In the genomic region with DNA sequence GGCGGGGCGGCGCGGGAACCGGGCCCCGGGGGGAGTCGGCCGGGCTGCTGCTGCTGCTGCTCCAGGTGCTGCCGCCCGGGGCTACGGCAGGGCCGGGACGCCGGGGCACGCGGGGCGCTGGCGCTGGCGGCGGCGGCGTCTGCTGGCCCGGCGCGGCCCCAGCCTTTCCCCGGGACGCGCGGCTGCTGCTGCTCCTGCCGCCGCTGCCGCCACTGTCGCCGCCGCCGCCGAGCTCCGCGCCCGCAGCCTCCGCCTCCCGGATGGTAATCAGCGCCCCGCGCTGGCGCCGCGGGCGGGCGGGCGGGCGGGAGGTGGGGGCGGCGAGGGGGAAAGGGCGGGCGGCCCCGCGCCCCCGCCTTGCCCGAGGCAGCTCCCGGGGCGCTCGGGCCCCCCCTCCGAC, we compare ENCODE assay signal across 8 cellular contexts. TPM values are rescaled to one million over a fixed set of nuclear protein-coding genes. Genes with fewer than 3 reads are reported as not detected.
DNase-seq lines count a peak whose midpoint lies in the region; ATAC-seq, FAIRE-seq and TF ChIP-seq lines count a peak whose summit lies in the region.

No MANE protein-coding gene starts in this region.

- ATAC-seq in HCT116 (peak; percentile 37), GM12878 (no peak), pancreas (peak in 1 of 4 donors; percentile 15), HG02623 (IDR thresholded peaks at IDR 0.05; ENCODE audit: unreplicated experiment) (no peak), GM19395 (IDR thresholded peaks at IDR 0.05; ENCODE audit: unreplicated experiment) (no peak)

- BruUV-seq in HCT116 (replicated peaks; lab: Mats Ljungman, UMichigan) (no TSS peak), GM12878 (replicated peaks; lab: Mats Ljungman, UMichigan) (no TSS peak)

- no peak for TF ChIP-seq RAD21 in HCT116 (IDR thresholded peaks at IDR 0.05; ENCODE audit: low read depth)
- TF ChIP-seq RAD21 in GM12878 (IDR thresholded peaks at IDR 0.05; ENCODE audit: insufficient read depth, low read depth, low read length), result no peak

- in situ Hi-C loops in GM12878 (cut with MboI), result no loop called here

- H3K9me2 ChIP-seq in HCT116 (ENCODE audit: insufficient read depth), result no peaks in the 10 kb centered on the region

- no peak overlapping the region for H2AFZ ChIP-seq in HCT116 (ENCODE audit: low read depth, low read length, poor library complexity, severe bottlenecking)
- no peak overlapping the region for H2AFZ ChIP-seq in GM12878 (ENCODE audit: control insufficient read depth, low read depth, low read length)

- DNase-seq in NCI-H146 (lab: John Stamatoyannopoulos, UW), result peak; percentile 58
- DNase-seq in NCI-H146 treated with DMSO at 0.1 percent for 48 hours (lab: John Stamatoyannopoulos, UW; ENCODE audit: unreplicated experiment), result no peak
- no peak for DNase-seq in HCT116 (ENCODE audit: low read depth, low spot score)
- DNase-seq in GM12878 (ENCODE audit: low read depth, low spot score), result no peak
- DNase-seq in pancreas, result peak in 1 of 6 donors; percentile 65
- no peak for DNase-seq in amygdala (lab: John Stamatoyannopoulos, UW)

- H3K4me3 ChIP-seq in HCT116 (replicated peaks in 1 of 2; ENCODE audit: low read depth in 1 of 2, low read length in 2 of 2) (no peak overlapping the region; a peak in 1 of 4 replicates), GM12878 (no peak overlapping the region), pancreas (peak overlapping the region in 3 of 4 donors; percentile 11 to 50 (median 43))

- intact Hi-C loops in HCT116 (cut with micrococcal nuclease), result no loop called here
- intact Hi-C loops in GM12878 (cut with micrococcal nuclease; ENCODE audit: unreplicated experiment), result no loop called here
- intact Hi-C loops in pancreas (cut with DNase I), result no loop called here

- no peaks in the 10 kb centered on the region for H4K20me1 ChIP-seq in HCT116 (ENCODE audit: insufficient read depth)
- no peaks in the 10 kb centered on the region for H4K20me1 ChIP-seq in GM12878 (ENCODE audit: control insufficient read depth, insufficient read depth)

- H3K27me3 ChIP-seq in HCT116 (ENCODE audit: insufficient read depth, low read length) (no peaks in the 10 kb centered on the region), GM12878 (replicated peaks in 1 of 2; ENCODE audit: control insufficient read depth in 2 of 2, insufficient read depth in 2 of 2, low read length in 1 of 2) (peaks cover 10 to 26% of the 10 kb centered on the region in 2 experiments), pancreas (no peaks in the 10 kb centered on the region)

- CTCF ChIA-PET in HCT116 (lab: Charles Lee) (no interaction called here), GM12878 (lab: Yijun Ruan, JAX) (no interaction called here)

- H3K79me2 ChIP-seq in HCT116 (ENCODE audit: insufficient read depth, low read length) (no peaks in the 10 kb centered on the region), GM12878 (ENCODE audit: control insufficient read depth, insufficient read depth, low read length) (no peaks in the 10 kb centered on the region)

- H3K36me3 ChIP-seq in HCT116 (ENCODE audit: control insufficient read depth in 1 of 2, insufficient read depth in 2 of 2, low read length in 2 of 2) (no peaks in the 10 kb centered on the region), GM12878 (ENCODE audit: control insufficient read depth in 2 of 2, insufficient read depth in 2 of 2, low read length in 1 of 2) (no peaks in the 10 kb centered on the region), pancreas (no peaks in the 10 kb centered on the region)

- POLR2A ChIA-PET in HCT116 (lab: Charles Lee), result no interaction called here
- POLR2A ChIA-PET in GM12878 (lab: Charles Lee), result no interaction called here

- H3K9me3 ChIP-seq in HCT116 (ENCODE audit: control insufficient read depth in 1 of 2, insufficient read depth in 1 of 2, low read depth in 1 of 2, low read length in 2 of 2), result no peaks in the 10 kb centered on the region
- no peaks in the 10 kb centered on the region for H3K9me3 ChIP-seq in GM12878 (replicated peaks; ENCODE audit: control insufficient read depth, insufficient read depth, low read length)
- H3K9me3 ChIP-seq in pancreas, result no peaks in the 10 kb centered on the region

- SMC1A ChIA-PET in GM12878 (lab: Charles Lee; ENCODE audit: uncharacterized antibody, unreplicated experiment), result no interaction called here

- no peak for TF ChIP-seq EP300 in GM12878 (IDR thresholded peaks at IDR 0.05; ENCODE audit: borderline replicate concordance in 1 of 2, control insufficient read depth in 1 of 2, low read depth in 2 of 2, low read length in 2 of 2)

- no CpG with 5 or more reads among the region's 64 CpGs for WGBS in GM12878 (ENCODE audit: insufficient coverage, insufficient replicate concordance, low lambda C conversion rate, missing lambda C conversion rate)
- WGBS in pancreas, 2 donors, result 0 to 1% methylated on average over 6 to 63 of the region's 64 CpGs

- FAIRE-seq in GM12878 (lab: Jason Lieb, UNC), result no peak
- no peak for FAIRE-seq in pancreas (lab: Jason Lieb, UNC)

- H3K9ac ChIP-seq in HCT116 (ENCODE audit: low read length) (no peak overlapping the region), GM12878 (ENCODE audit: control insufficient read depth, insufficient read depth, low read length) (no peak overlapping the region)

- H3K4me2 ChIP-seq in HCT116 (ENCODE audit: low read length), result no peak overlapping the region; the same call in 1 of the 2 replicates
- peak overlapping the region; percentile 48; the same call in 1 of the 2 replicates for H3K4me2 ChIP-seq in GM12878 (ENCODE audit: control insufficient read depth, insufficient read depth)

- no peak for TF ChIP-seq POLR2A in HCT116 (IDR thresholded peaks at IDR 0.05; ENCODE audit: borderline replicate concordance, extremely low read depth, insufficient read depth, insufficient read length)
- no peak for TF ChIP-seq POLR2A in GM12878 (IDR thresholded peaks at IDR 0.05; ENCODE audit: low read depth, low read length)

- H3K27ac ChIP-seq in HCT116 (ENCODE audit: low read depth, low read length) (no peak overlapping the region), GM12878 (ENCODE audit: control insufficient read depth, insufficient read depth) (no peak overlapping the region), pancreas (no peak overlapping the region)

- RAD21 ChIA-PET in HCT116 (lab: Charles Lee; ENCODE audit: low non-redundant PET in 1 of 2, low total read pairs in 2 of 2, uncharacterized antibody in 2 of 2, unreplicated experiment in 2 of 2), result no interaction called here
- RAD21 ChIA-PET in GM12878 (lab: Charles Lee; ENCODE audit: unreplicated experiment), result no interaction called here

- H3K4me1 ChIP-seq in HCT116 (ENCODE audit: control insufficient read depth in 1 of 2, insufficient read depth in 2 of 2, low read length in 2 of 2), result peaks cover 6 to 18% of the 10 kb centered on the region in 2 experiments; a peak in 3 of 4 replicates
- H3K4me1 ChIP-seq in GM12878 (ENCODE audit: control insufficient read depth, insufficient read depth, low read length), result no peaks in the 10 kb centered on the region
- no peaks in the 10 kb centered on the region for H3K4me1 ChIP-seq in pancreas

- no peak for TF ChIP-seq CTCF in HCT116 (IDR thresholded peaks at IDR 0.05 in 2 of 3, conservative IDR thresholded peaks at IDR 0.05 in 1 of 3; ENCODE audit: borderline replicate concordance in 1 of 3, insufficient read depth in 1 of 3, low read depth in 2 of 3, low read length in 2 of 3)
- no peak for TF ChIP-seq CTCF in GM12878 (IDR thresholded peaks at IDR 0.05 in 2 of 3, conservative IDR thresholded peaks at IDR 0.05 in 1 of 3; ENCODE audit: control insufficient read depth in 2 of 3, extremely low read depth in 1 of 3, insufficient read depth in 1 of 3, low read depth in 3 of 3, low read length in 3 of 3)
- TF ChIP-seq CTCF in pancreas (IDR thresholded peaks at IDR 0.05), result no peak

RNA-seq across cellular contexts. Expression of gene EBF4, which starts 0.3 kb away (rescaled TPM):
- total RNA-seq in HCT116 (2021; ENCODE audit: unreplicated experiment) (11.4 TPM), GM12878 (2014; rRNA removed) (not detected in 2 replicates), GM12878 (2014; rRNA removed; fragmentation: Illumina TruSeq; extraction: Trizol) (not detected in 2 replicates), GM12878 (2021) (0.13 TPM in 1 of 2 replicates, not detected in the other), pancreas (10 to 100 TPM in 2 of 6 donors, 1 to 10 TPM in 4; 6.8 to 16.4 (median 8.1) TPM)
- 7.5 and 9.2 TPM in 2 replicates for polyA plus RNA-seq in HCT116 (2012)
- total RNA-seq in GM12878 (2013; cell fraction: nucleolus; rRNA removed), result not detected in 2 replicates
- polyA plus RNA-seq in GM12878 (2011; ENCODE audit: low read depth), result not detected
- polyA plus RNA-seq in GM12878 (2011; rRNA removed) (not detected in 2 replicates), GM12878 (2014; fragmentation: Illumina TruSeq; extraction: Trizol) (not detected in 2 replicates), GM12878 (2014; fragmentation: Nextera tagmentation; extraction: Ambion mirVana) (not detected), GM12878 (2014; rRNA removed) (not detected in 2 replicates), GM12878 (2016; fragmentation: Nextera tagmentation; extraction: Ambion mirVana) (not detected), pancreas (10 to 100 TPM; 22.9 to 25.3 TPM)
- not detected in 2 replicates for polyA plus RNA-seq in GM12878 (2011; cell fraction: cytosol; rRNA removed)
- polyA plus RNA-seq in GM12878 (2011; cell fraction: nucleus; rRNA removed), result not detected in 2 replicates
- 0.06 and 0.22 TPM in 2 replicates for polyA plus RNA-seq in GM12878 (2012)
- polyA minus RNA-seq in GM12878 (2011; rRNA and poly(A)+ RNA removed), result not detected in 2 replicates
- polyA minus RNA-seq in GM12878 (2011; cell fraction: cytosol; rRNA and poly(A)+ RNA removed), result not detected in 2 replicates
- polyA minus RNA-seq in GM12878 (2011; cell fraction: nucleus; rRNA and poly(A)+ RNA removed), result not detected in 2 replicates

RNA-seq across cellular contexts. Expression of gene IDH3B, which starts 28.9 kb away (rescaled TPM):
- 132 TPM for total RNA-seq in HCT116 (2021; ENCODE audit: unreplicated experiment)
- polyA plus RNA-seq in HCT116 (2012), result 174 and 176 TPM in 2 replicates
- 83.2 and 91.2 TPM in 2 replicates for total RNA-seq in GM12878 (2013; cell fraction: nucleolus; rRNA removed)
- total RNA-seq in GM12878 (2014; rRNA removed), result 131 and 136 TPM in 2 replicates
- total RNA-seq in GM12878 (2014; rRNA removed; fragmentation: Illumina TruSeq; extraction: Trizol), result 84.7 and 90.5 TPM in 2 replicates
- 109 and 110 TPM in 2 replicates for total RNA-seq in GM12878 (2021)
- polyA plus RNA-seq in GM12878 (2011; ENCODE audit: low read depth), result 112 TPM
- 145 and 177 TPM in 2 replicates for polyA plus RNA-seq in GM12878 (2011; rRNA removed)
- 211 and 226 TPM in 2 replicates for polyA plus RNA-seq in GM12878 (2011; cell fraction: cytosol; rRNA removed)
- polyA plus RNA-seq in GM12878 (2011; cell fraction: nucleus; rRNA removed), result 484 and 526 TPM in 2 replicates
- 102 and 111 TPM in 2 replicates for polyA plus RNA-seq in GM12878 (2012)
- 98.3 and 101 TPM in 2 replicates for polyA plus RNA-seq in GM12878 (2014; fragmentation: Illumina TruSeq; extraction: Trizol)
- 10 to 100 TPM; 65.3 to 87.1 TPM for polyA plus RNA-seq in GM12878 (2014; fragmentation: Nextera tagmentation; extraction: Ambion mirVana)
- polyA plus RNA-seq in GM12878 (2014; rRNA removed), result 134 and 144 TPM in 2 replicates
- 100 to 1,000 TPM; 149 to 167 TPM for polyA plus RNA-seq in GM12878 (2016; fragmentation: Nextera tagmentation; extraction: Ambion mirVana)
- polyA minus RNA-seq in GM12878 (2011; rRNA and poly(A)+ RNA removed), result 159 and 168 TPM in 2 replicates
- polyA minus RNA-seq in GM12878 (2011; cell fraction: cytosol; rRNA and poly(A)+ RNA removed), result 34.7 and 40.0 TPM in 2 replicates
- 69.9 and 95.9 TPM in 2 replicates for polyA minus RNA-seq in GM12878 (2011; cell fraction: nucleus; rRNA and poly(A)+ RNA removed)
- total RNA-seq in pancreas, result 10 to 100 TPM; 27.3 to 41.3 (median 31.3) TPM
- 10 to 100 TPM; 51.2 to 83.3 TPM for polyA plus RNA-seq in pancreas

RNA-seq across cellular contexts. Expression of gene NOP56, which starts 40.5 kb away (rescaled TPM):
- 582 TPM for total RNA-seq in HCT116 (2021; ENCODE audit: unreplicated experiment)
- 328 and 343 TPM in 2 replicates for polyA plus RNA-seq in HCT116 (2012)
- total RNA-seq in GM12878 (2013; cell fraction: nucleolus; rRNA removed), result 254 and 257 TPM in 2 replicates
- total RNA-seq in GM12878 (2014; rRNA removed), result 440 and 489 TPM in 2 replicates
- 502 and 535 TPM in 2 replicates for total RNA-seq in GM12878 (2014; rRNA removed; fragmentation: Illumina TruSeq; extraction: Trizol)
- total RNA-seq in GM12878 (2021), result 409 and 424 TPM in 2 replicates
- 171 TPM for polyA plus RNA-seq in GM12878 (2011; ENCODE audit: low read depth)
- 218 and 254 TPM in 2 replicates for polyA plus RNA-seq in GM12878 (2011; rRNA removed)
- polyA plus RNA-seq in GM12878 (2011; cell fraction: cytosol; rRNA removed), result 225 and 235 TPM in 2 replicates
- polyA plus RNA-seq in GM12878 (2011; cell fraction: nucleus; rRNA removed), result 739 and 811 TPM in 2 replicates
- 189 and 258 TPM in 2 replicates for polyA plus RNA-seq in GM12878 (2012)
- polyA plus RNA-seq in GM12878 (2014; fragmentation: Illumina TruSeq; extraction: Trizol), result 550 and 607 TPM in 2 replicates
- polyA plus RNA-seq in GM12878 (2014; fragmentation: Nextera tagmentation; extraction: Ambion mirVana), result 100 to 1,000 TPM; 368 to 439 TPM
- polyA plus RNA-seq in GM12878 (2014; rRNA removed), result 371 and 408 TPM in 2 replicates
- polyA plus RNA-seq in GM12878 (2016; fragmentation: Nextera tagmentation; extraction: Ambion mirVana), result 100 to 1,000 TPM; 524 to 544 TPM
- 286 and 315 TPM in 2 replicates for polyA minus RNA-seq in GM12878 (2011; rRNA and poly(A)+ RNA removed)
- polyA minus RNA-seq in GM12878 (2011; cell fraction: cytosol; rRNA and poly(A)+ RNA removed), result 94.6 and 146 TPM in 2 replicates
- polyA minus RNA-seq in GM12878 (2011; cell fraction: nucleus; rRNA and poly(A)+ RNA removed), result 316 and 496 TPM in 2 replicates
- total RNA-seq in pancreas, result 10 to 100 TPM; 36.2 to 83.1 (median 60.1) TPM
- polyA plus RNA-seq in pancreas, result 100 to 1,000 TPM; 124 to 204 TPM

Comparison
In these comparisons a context has a peak if more than half of its experiments do, and no peak if none do; other contexts are left out.
1. H3K4me3 ChIP-seq: peak in pancreas (3 of 4); none in HCT116 (0 of 2) and GM12878 (single experiment).
2. RNA of gene EBF4, which starts 0.3 kb away (total RNA-seq): 11.4 TPM in HCT116 (single experiment) and 6.8 to 16.4 TPM in pancreas; 0.13 TPM in GM12878; every median in the first group is over 4 times any median in the second.